ENCODE assay signal across 20 cellular contexts in the genomic region with DNA sequence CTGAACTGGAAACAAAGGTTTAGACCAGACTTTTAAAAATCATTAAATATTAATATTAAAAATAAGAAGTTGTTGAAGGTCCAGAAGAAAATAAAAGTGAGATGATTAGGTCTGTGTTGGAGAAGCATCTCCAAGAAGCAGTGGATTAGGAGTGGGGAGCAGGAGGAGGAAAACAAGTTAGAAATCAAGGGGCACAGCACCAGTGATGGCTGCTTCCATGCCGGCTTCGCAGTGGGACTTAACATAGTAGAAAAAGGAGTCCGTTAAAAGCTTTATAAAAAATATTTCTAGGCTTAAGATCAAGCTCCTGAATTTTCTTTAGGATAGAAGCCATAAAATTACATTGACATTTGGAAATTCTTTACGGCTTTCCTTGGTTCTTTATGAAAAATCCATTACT.
DNase-seq lines count a peak whose midpoint lies in the region; FAIRE-seq and TF ChIP-seq lines count a peak whose summit lies in the region.
"Had no signal": no experiment of that assay in that cellular context is flagged by ENCODE, and none has a peak within 500 bp of the region (broad histone marks: within the 10 kb centered on the region; RNA-seq: fewer than 3 reads in every experiment).

No MANE protein-coding gene starts in this region.

- H3K4me2 ChIP-seq in Karpas-422 (ENCODE audit: low read depth, low read length, poor library complexity, severe bottlenecking) (no peak overlapping the region), neural progenitor cell (no peak overlapping the region)
- H3K4me2 ChIP-seq: A549; BLaER1 treated with 17β-estradiol and CSF1 and Interleukin-3, amounts not matched to agents 10 nM and 100 nM had no signal

- H2AFZ ChIP-seq in Karpas-422 (ENCODE audit: low read length) (no peak overlapping the region), neural progenitor cell (replicated peaks) (no peak overlapping the region)

- H3K4me3 Mint-ChIP-seq in neural progenitor cell = no peak overlapping the region
- H3K4me3 Mint-ChIP-seq: B cell; CD4-positive, alpha-beta T cell; CD8-positive, alpha-beta T cell had no signal

- H3K27ac ChIP-seq in Karpas-422 (ENCODE audit: low read length) (no peak overlapping the region), kidney (ENCODE audit: low read depth in 2 of 2, low read length in 2 of 2) (no peak overlapping the region), neural progenitor cell (no peak overlapping the region), transverse colon (no peak overlapping the region)
- H3K27ac ChIP-seq: 22Rv1; A549; BLaER1 treated with 17β-estradiol and CSF1 and Interleukin-3, amounts not matched to agents 10 nM and 100 nM; C4-2B had no signal

- H3K4me1 ChIP-seq in Karpas-422 (ENCODE audit: low read length) = no peaks in the 10 kb centered on the region
- H3K4me1 ChIP-seq in kidney (ENCODE audit: control insufficient read depth in 1 of 2, insufficient read depth in 1 of 2, low read depth in 1 of 2, low read length in 2 of 2) = no peaks in the 10 kb centered on the region
- H3K4me1 ChIP-seq in neural progenitor cell = peaks cover 16% of the 10 kb centered on the region
- no peaks in the 10 kb centered on the region for H3K4me1 ChIP-seq in transverse colon
- H3K4me1 ChIP-seq: A549; BLaER1 treated with 17β-estradiol and CSF1 and Interleukin-3, amounts not matched to agents 10 nM and 100 nM; Caco-2 had no signal

- H3K9me3 ChIP-seq in Karpas-422 (ENCODE audit: low read length) = no peaks in the 10 kb centered on the region
- no peaks in the 10 kb centered on the region for H3K9me3 ChIP-seq in kidney (ENCODE audit: control insufficient read depth in 1 of 2, low read length in 2 of 2)
- no peaks in the 10 kb centered on the region for H3K9me3 ChIP-seq in neural progenitor cell (ENCODE audit: low read depth)
- H3K9me3 ChIP-seq in transverse colon = no peaks in the 10 kb centered on the region
- H3K9me3 ChIP-seq: A549 had no signal

- H3K27me3 ChIP-seq in Karpas-422 (ENCODE audit: low read length) (no peaks in the 10 kb centered on the region), neural progenitor cell (no peaks in the 10 kb centered on the region), transverse colon (no peaks in the 10 kb centered on the region)
- H3K27me3 ChIP-seq: BLaER1 treated with 17β-estradiol and CSF1 and Interleukin-3, amounts not matched to agents 10 nM and 100 nM had no signal

- peak overlapping the region; percentile 54 for H3K27ac Mint-ChIP-seq in neural progenitor cell
- H3K27ac Mint-ChIP-seq: B cell; CD4-positive, alpha-beta T cell; CD8-positive, alpha-beta T cell had no signal

- H3K36me3 Mint-ChIP-seq in neural progenitor cell = no peaks in the 10 kb centered on the region
- H3K36me3 Mint-ChIP-seq: CD8-positive, alpha-beta T cell had no signal

- no peak for TF ChIP-seq POLR2A in transverse colon (IDR thresholded peaks at IDR 0.05)

- H3K36me3 ChIP-seq in Karpas-422 (ENCODE audit: insufficient read depth, low read length) = no peaks in the 10 kb centered on the region
- no peaks in the 10 kb centered on the region for H3K36me3 ChIP-seq in kidney (ENCODE audit: control insufficient read depth in 1 of 2, insufficient read depth in 2 of 2, low read length in 2 of 2)
- H3K36me3 ChIP-seq in neural progenitor cell = no peaks in the 10 kb centered on the region
- no peaks in the 10 kb centered on the region for H3K36me3 ChIP-seq in transverse colon
- H3K36me3 ChIP-seq: BLaER1 treated with 17β-estradiol and CSF1 and Interleukin-3, amounts not matched to agents 10 nM and 100 nM had no signal

- peak; percentile 27 for DNase-seq in Karpas-422
- DNase-seq in kidney = peak; percentile 28
- no peak for DNase-seq in neural progenitor cell (ENCODE audit: low spot score)
- DNase-seq in transverse colon = no peak
- no peak for DNase-seq in GM19239 (ENCODE audit: insufficient read length, low spot score)
- DNase-seq: AML-193; Caco-2; Calu3; CD4-positive, alpha-beta T cell; CD8-positive, alpha-beta T cell; DMS79 treated with DMSO at 0.1 percent for 48 hours; GF-D8 had no signal

- peaks cover 10% of the 10 kb centered on the region for H3K4me1 Mint-ChIP-seq in neural progenitor cell
- H3K4me1 Mint-ChIP-seq: B cell had no signal

- H3K4me3 ChIP-seq in Karpas-422 (ENCODE audit: low read length) = no peak overlapping the region
- H3K4me3 ChIP-seq in kidney (ENCODE audit: low read length in 2 of 2) = no peak overlapping the region
- H3K4me3 ChIP-seq in neural progenitor cell = no peak overlapping the region
- no peak overlapping the region for H3K4me3 ChIP-seq in transverse colon
- H3K4me3 ChIP-seq: A549; BLaER1 treated with 17β-estradiol and CSF1 and Interleukin-3, amounts not matched to agents 10 nM and 100 nM had no signal

- FAIRE-seq in kidney (lab: Jason Lieb, UNC) (no peak), GM19239 (lab: Jason Lieb, UNC) (no peak)
- FAIRE-seq: A549, D721Med, G401.6, GM12891 had no signal

- H3K9ac ChIP-seq in Karpas-422 (ENCODE audit: low read length) (no peak overlapping the region), kidney (ENCODE audit: low read length in 2 of 2) (no peak overlapping the region), neural progenitor cell (no peak overlapping the region)
- H3K9ac ChIP-seq: BLaER1 treated with 17β-estradiol and CSF1 and Interleukin-3, amounts not matched to agents 10 nM and 100 nM had no signal

- H4K20me1 ChIP-seq in Karpas-422 (ENCODE audit: insufficient read depth, low read depth, low read length) (no peaks in the 10 kb centered on the region), neural progenitor cell (ENCODE audit: low read depth) (no peaks in the 10 kb centered on the region)
- H4K20me1 ChIP-seq: BLaER1 treated with 17β-estradiol and CSF1 and Interleukin-3, amounts not matched to agents 10 nM and 100 nM had no signal

- WGBS in transverse colon (ENCODE audit: low coverage in 1 of 2), 2 donors = 71 to 83% methylated on average over 4 of the region's 4 CpGs

- H3F3A ChIP-seq in neural progenitor cell (ENCODE audit: low read depth) = peaks cover 15% of the 10 kb centered on the region

- intact Hi-C loops in kidney (cut with DNase I) = no loop called here
- intact Hi-C loops in transverse colon (cut with DNase I; ENCODE audit: low total_unique reads) = no loop called here

- H3K27me3 Mint-ChIP-seq in neural progenitor cell (ENCODE audit: insufficient read depth, low read depth) = no peaks in the 10 kb centered on the region
- H3K27me3 Mint-ChIP-seq: B cell; CD4-positive, alpha-beta T cell had no signal

- H3K79me2 ChIP-seq in Karpas-422 (ENCODE audit: low read length) = no peaks in the 10 kb centered on the region
- H3K79me2 ChIP-seq in neural progenitor cell (ENCODE audit: low read depth) = no peaks in the 10 kb centered on the region

- H3K9me3 Mint-ChIP-seq in neural progenitor cell = no peaks in the 10 kb centered on the region

- no peaks in the 10 kb centered on the region for H3K9me2 ChIP-seq in Karpas-422 (replicated peaks; ENCODE audit: insufficient read depth, low read length)

- TF ChIP-seq CTCF in kidney (IDR thresholded peaks at IDR 0.05; ENCODE audit: borderline replicate concordance, extremely low read depth, insufficient read depth) (no peak), neural progenitor cell (IDR thresholded peaks at IDR 0.05) (no peak), transverse colon (IDR thresholded peaks at IDR 0.05) (no peak)

- in situ Hi-C loops in transverse colon (cut with MboI; ENCODE audit: low pct_ligation_motif_present in 1 of 4, low pct_unique_long_range_greater_than_20kb in 1 of 4, low sequenced_read_pairs in 3 of 4) = no loop called here

- no peak for TF ChIP-seq EP300 in transverse colon (IDR thresholded peaks at IDR 0.05; ENCODE audit: low read depth)

Comparison
In these comparisons a context has a peak if more than half of its experiments do, and no peak if none do; other contexts are left out.
1. DNase-seq: peak in Karpas-422 (single experiment) and kidney (single experiment); none in neural progenitor cell (single experiment), transverse colon (single experiment) and GM19239 (single experiment).